8 cellular contexts compared by ENCODE assay signal in the genomic region with DNA sequence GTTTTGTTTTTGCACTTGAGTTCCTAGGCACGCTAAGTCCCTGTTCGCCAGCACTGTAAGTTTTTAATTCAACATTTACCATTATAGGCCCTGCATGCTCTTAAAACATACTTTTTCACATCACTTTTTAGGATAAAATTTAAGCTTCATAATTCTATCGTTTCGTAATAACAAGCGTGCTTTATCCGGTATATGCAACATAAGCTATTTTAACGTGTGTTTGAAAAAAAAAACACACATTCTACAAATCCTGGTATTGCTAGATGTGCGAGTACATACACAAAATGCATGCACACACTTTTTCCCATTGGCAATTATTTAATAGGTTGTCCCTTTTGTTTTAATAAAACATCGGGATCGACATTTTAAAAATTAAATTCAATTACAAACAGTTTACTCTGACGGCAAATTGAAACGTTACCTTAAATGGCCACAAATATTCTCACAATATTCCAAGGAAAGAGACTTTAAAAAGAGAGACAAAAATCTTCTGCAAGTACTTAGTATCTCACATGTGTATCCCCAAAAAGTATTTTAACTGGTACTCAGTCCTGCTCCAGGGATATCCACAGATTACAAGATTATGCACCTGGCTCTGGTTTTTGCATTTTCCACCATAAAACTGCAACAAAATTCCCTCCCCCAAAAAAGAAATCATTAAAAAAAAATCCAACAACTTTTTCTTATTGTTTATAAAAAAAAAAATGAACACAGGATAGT. TPM values are rescaled to one million over a fixed set of nuclear protein-coding genes. Genes with fewer than 3 reads are reported as not detected.
DNase-seq lines count a peak whose midpoint lies in the region; ATAC-seq and TF ChIP-seq lines count a peak whose summit lies in the region.

No MANE protein-coding gene starts in this region.

- H3K4me1 ChIP-seq in BLaER1 treated with 17β-estradiol and CSF1 and Interleukin-3, amounts not matched to agents 10 nM and 100 nM: peaks cover 10 to 36% (median 21%) of the 10 kb centered on the region in 10 experiments
- peaks cover 32% of the 10 kb centered on the region for H3K4me1 ChIP-seq in HUES48 (ENCODE audit: control insufficient read depth, insufficient read depth, low read length)
- H3K4me1 ChIP-seq in iPS-15b (ENCODE audit: control insufficient read depth, insufficient read depth, low read length): peaks cover 13% of the 10 kb centered on the region
- H3K4me1 ChIP-seq in spleen: peaks cover 0 to 49% (median 28%) of the 10 kb centered on the region in 6 donors

- H3K27me3 Mint-ChIP-seq in activated naive CD8-positive, alpha-beta T cell treated with anti-CD3 and anti-CD28 coated beads, Interleukin-2, amount 10 ng/mL, durations not matched to agents 7 days and 5 days: peaks cover 52% of the 10 kb centered on the region

- H3K4me3 ChIP-seq in BLaER1 treated with 17β-estradiol and CSF1 and Interleukin-3, amounts not matched to agents 10 nM and 100 nM: peak overlapping the region; percentile 61 to 86 (median 76)
- peak overlapping the region; percentile 90 for H3K4me3 ChIP-seq in HUES48 (ENCODE audit: low read depth, low read length)
- peak overlapping the region; percentile 91 for H3K4me3 ChIP-seq in iPS-15b (ENCODE audit: low read depth, low read length)
- peak overlapping the region; percentile 18 to 74 (median 52) for H3K4me3 ChIP-seq in spleen

- no peaks in the 10 kb centered on the region for H3K36me3 Mint-ChIP-seq in activated naive CD8-positive, alpha-beta T cell treated with anti-CD3 and anti-CD28 coated beads, Interleukin-2, amount 10 ng/mL, durations not matched to agents 7 days and 5 days

- POLR2A ChIA-PET in activated naive CD8-positive, alpha-beta T cell treated with anti-CD3 and anti-CD28 coated beads, Interleukin-2, amount 10 ng/mL, durations not matched to agents 7 days and 5 days (lab: Charles Lee): no interaction called here

- peak overlapping the region; percentile 85 to 96 (median 90) for H3K27ac ChIP-seq in BLaER1 treated with 17β-estradiol and CSF1 and Interleukin-3, amounts not matched to agents 10 nM and 100 nM
- H3K27ac ChIP-seq in HUES48 (ENCODE audit: low read depth, low read length) (peak overlapping the region; percentile 88), spleen (peak overlapping the region; percentile 76 to 93 (median 90))

- H4K20me1 ChIP-seq in BLaER1 treated with 17β-estradiol and CSF1 and Interleukin-3, amounts not matched to agents 10 nM and 100 nM: peaks cover 0 to 14% (median 0%) of the 10 kb centered on the region in 11 experiments; a peak in 5 of 22 replicates

- 1 to 3% (median 2%) methylated on average over 12 of the region's 12 CpGs for WGBS in spleen, 5 donors

- peak overlapping the region; percentile 72 to 90 (median 83) for H3K4me2 ChIP-seq in BLaER1 treated with 17β-estradiol and CSF1 and Interleukin-3, amounts not matched to agents 10 nM and 100 nM

- no peak for TF ChIP-seq POLR2A in spleen (IDR thresholded peaks at IDR 0.05)
- no peak for TF ChIP-seq POLR2A in GM18505 (IDR thresholded peaks at IDR 0.05; ENCODE audit: borderline replicate concordance, extremely low read depth, insufficient read depth, insufficient read length)

- H3K27me3 ChIP-seq in BLaER1 treated with 17β-estradiol and CSF1 and Interleukin-3, amounts not matched to agents 10 nM and 100 nM: no peaks in the 10 kb centered on the region
- H3K27me3 ChIP-seq in HUES48 (ENCODE audit: control insufficient read depth, insufficient read depth, low read length) (no peaks in the 10 kb centered on the region), iPS-15b (ENCODE audit: control insufficient read depth, insufficient read depth, low read length) (no peaks in the 10 kb centered on the region), spleen (replicated peaks in 1 of 7) (peaks cover 0 to 23% (median 0%) of the 10 kb centered on the region in 7 donors)

- H3K9ac ChIP-seq in BLaER1 treated with 17β-estradiol and CSF1 and Interleukin-3, amounts not matched to agents 10 nM and 100 nM: peak overlapping the region; percentile 90 to 97 (median 95)
- H3K9ac ChIP-seq in HUES48 (ENCODE audit: low read depth, low read length) (peak overlapping the region; percentile 82), iPS-15b (ENCODE audit: low read depth, low read length) (peak overlapping the region; percentile 82)

- H3K9me3 Mint-ChIP-seq in activated naive CD8-positive, alpha-beta T cell treated with anti-CD3 and anti-CD28 coated beads, Interleukin-2, amount 10 ng/mL, durations not matched to agents 7 days and 5 days: no peaks in the 10 kb centered on the region

- no peak for ATAC-seq in activated naive CD8-positive, alpha-beta T cell treated with anti-CD3 and anti-CD28 coated beads, Interleukin-2, amount 10 ng/mL, durations not matched to agents 7 days and 5 days (ENCODE audit: low read depth)
- no peak for ATAC-seq in GM18505 (IDR thresholded peaks at IDR 0.05; ENCODE audit: unreplicated experiment)
- ATAC-seq in HG03432 (IDR thresholded peaks at IDR 0.05; ENCODE audit: unreplicated experiment): no peak

- H3K9me3 ChIP-seq in BLaER1 treated with 17β-estradiol and CSF1 and Interleukin-3, amounts not matched to agents 10 nM and 100 nM (replicated peaks in 1 of 11): peaks cover 0 to 6% (median 0%) of the 10 kb centered on the region in 11 experiments; a peak in 1 of 22 replicates
- no peaks in the 10 kb centered on the region for H3K9me3 ChIP-seq in HUES48 (ENCODE audit: control insufficient read depth, insufficient read depth, low read length)
- no peaks in the 10 kb centered on the region for H3K9me3 ChIP-seq in iPS-15b (ENCODE audit: control insufficient read depth, insufficient read depth, low read length)
- no peaks in the 10 kb centered on the region for H3K9me3 ChIP-seq in spleen

- no peak for TF ChIP-seq CTCF in spleen (IDR thresholded peaks at IDR 0.05 in 8 of 11, conservative IDR thresholded peaks at IDR 0.05 in 3 of 11)

- H3K4me1 Mint-ChIP-seq in activated naive CD8-positive, alpha-beta T cell treated with anti-CD3 and anti-CD28 coated beads, Interleukin-2, amount 10 ng/mL, durations not matched to agents 7 days and 5 days: peaks cover 13% of the 10 kb centered on the region

- H3K4me3 Mint-ChIP-seq in activated naive CD8-positive, alpha-beta T cell treated with anti-CD3 and anti-CD28 coated beads, Interleukin-2, amount 10 ng/mL, durations not matched to agents 7 days and 5 days: peak overlapping the region; percentile 79

- DNase-seq in activated naive CD8-positive, alpha-beta T cell treated with anti-CD3 and anti-CD28 coated beads, Interleukin-2, amount 10 ng/mL, durations not matched to agents 7 days and 5 days: no peak
- DNase-seq in spleen: no peak
- DNase-seq in effector CD4-positive, alpha-beta T cell: no peak

- H3K36me3 ChIP-seq in BLaER1 treated with 17β-estradiol and CSF1 and Interleukin-3, amounts not matched to agents 10 nM and 100 nM: peaks cover 0 to 22% (median 4%) of the 10 kb centered on the region in 11 experiments; a peak in 7 of 22 replicates
- peaks cover 16% of the 10 kb centered on the region for H3K36me3 ChIP-seq in HUES48 (ENCODE audit: control insufficient read depth, insufficient read depth, low read length)
- H3K36me3 ChIP-seq in iPS-15b (ENCODE audit: control insufficient read depth, insufficient read depth, low read length): no peaks in the 10 kb centered on the region
- H3K36me3 ChIP-seq in spleen: no peaks in the 10 kb centered on the region

- intact Hi-C loops in spleen (cut with DNase I; ENCODE audit: low total_unique reads): loop anchor here (10.0 kb wide), 1 partner anchor 174 kb away; no protein-coding TSS in a partner anchor

- H3K27ac Mint-ChIP-seq in activated naive CD8-positive, alpha-beta T cell treated with anti-CD3 and anti-CD28 coated beads, Interleukin-2, amount 10 ng/mL, durations not matched to agents 7 days and 5 days: no peak overlapping the region

RNA-seq across cellular contexts. Expression of a gene that starts 1.0 kb away (rescaled TPM):
- 1 to 10 TPM in 1 of 2 experiments, under 1 TPM in 1; 0.75 to 1.4 TPM for total RNA-seq in activated naive CD8-positive, alpha-beta T cell treated with anti-CD3 and anti-CD28 coated beads, Interleukin-2, amount 10 ng/mL, durations not matched to agents 7 days and 5 days
- 100 to 1,000 TPM; 136 to 200 (median 163) TPM for total RNA-seq in spleen
- 10 to 100 TPM; 14.6 to 26.3 (median 20.0) TPM for polyA plus RNA-seq in spleen

Comparison
In these comparisons a context has a peak if more than half of its experiments do, and no peak if none do; other contexts are left out.
1. RNA of a gene that starts 1.0 kb away (total RNA-seq): 136 to 200 TPM in spleen; 0.75 to 1.4 TPM in activated naive CD8-positive, alpha-beta T cell treated with anti-CD3 and anti-CD28 coated beads, Interleukin-2, amount 10 ng/mL, durations not matched to agents 7 days and 5 days; every median in the first group is over 10 times any median in the second.
2. Peak in every context shown above with its lines, with median percentiles within 50 percentile points of each other: H3K27ac ChIP-seq, H3K4me3 ChIP-seq and H3K9ac ChIP-seq.